ENCODE assay signal across 17 cellular contexts in genomic region chr7:40279991-40280390, GRCh38.
"Had no signal": no experiment of that assay in that cellular context is flagged by ENCODE, and none has a peak within 500 bp of the region (broad histone marks: within the 10 kb centered on the region; RNA-seq: fewer than 3 reads in every experiment).

No MANE protein-coding gene starts in this region.

- H3K27ac Mint-ChIP-seq: naive thymus-derived CD4-positive, alpha-beta T cell; nephron progenitor cell; type B pancreatic cell had no signal

- H3K27me3 Mint-ChIP-seq: type B pancreatic cell had no signal

- H3K9me3 Mint-ChIP-seq: type B pancreatic cell had no signal

- H3K27ac ChIP-seq: colonic mucosa, esophagus squamous epithelium, gastroesophageal sphincter, stomach, thyroid gland, uterus had no signal

- H3K36me3 Mint-ChIP-seq: type B pancreatic cell had no signal

- ATAC-seq: gastroesophageal sphincter; naive thymus-derived CD4-positive, alpha-beta T cell; right cardiac atrium had no signal

- DNase-seq: colonic mucosa; dermis blood vessel endothelial cell; esophagus squamous epithelium; foreskin fibroblast; kidney; mammary epithelial cell; naive thymus-derived CD4-positive, alpha-beta T cell; nephron progenitor cell; right cardiac atrium; small intestine; stimulated activated CD4-positive, alpha-beta T cell treated with anti-CD3 and anti-CD28 coated beads, Interleukin-12 subunit alpha, Interleukin-12 subunit beta, amount 100 ng/mL, for 4 hours; stimulated activated naive CD4-positive, alpha-beta T cell; stomach; thyroid gland; uterus had no signal

- H3K4me3 Mint-ChIP-seq: naive thymus-derived CD4-positive, alpha-beta T cell; nephron progenitor cell; type B pancreatic cell had no signal

- FAIRE-seq: kidney had no signal

- H3K4me1 Mint-ChIP-seq: nephron progenitor cell had no signal
